8 cellular contexts compared by ENCODE assay signal in genomic region chr3:170222647-170223541, GRCh38. TPM values are rescaled to one million over a fixed set of nuclear protein-coding genes. Genes with fewer than 3 reads are reported as not detected.
A peak's percentile ranks its signal among the peaks of the same experiment; 100 is the strongest.
DNase-seq lines count a peak whose midpoint lies in the region; ATAC-seq and TF ChIP-seq lines count a peak whose summit lies in the region.

No MANE protein-coding gene starts in this region.

- ATAC-seq in CD4-positive, CD25-positive, alpha-beta regulatory T cell (ENCODE audit: low read depth in 2 of 2), result peak; percentile 31
- ATAC-seq in GM19324 (IDR thresholded peaks at IDR 0.05; ENCODE audit: low FRiP score, unreplicated experiment) (peak; percentile 48), HG03460 (IDR thresholded peaks at IDR 0.05; ENCODE audit: unreplicated experiment) (peak; percentile 28), gastrocnemius medialis (peak; percentile 34 to 49)

- H3K4me3 Mint-ChIP-seq in CD4-positive, CD25-positive, alpha-beta regulatory T cell, result peak overlapping the region; percentile 94 to 99 (median 97)

- peak overlapping the region; percentile 81 for H3K4me3 ChIP-seq in CD4-positive, CD25-positive, alpha-beta regulatory T cell (ENCODE audit: low read depth, low read length)
- peak overlapping the region; percentile 75 for H3K4me3 ChIP-seq in astrocyte of the cerebellum (ENCODE audit: low read depth, low read length)
- H3K4me3 ChIP-seq in iPS-11a (ENCODE audit: low read depth, low read length), result peak overlapping the region; percentile 92
- H3K4me3 ChIP-seq in gastrocnemius medialis, result peak overlapping the region; percentile 78 to 98 (median 86)

- peaks cover 25 to 53% (median 39%) of the 10 kb centered on the region in 4 donors for H3K4me1 Mint-ChIP-seq in CD4-positive, CD25-positive, alpha-beta regulatory T cell

- H3K27me3 ChIP-seq in CD4-positive, CD25-positive, alpha-beta regulatory T cell (ENCODE audit: control insufficient read depth, insufficient read depth, low read length), result no peaks in the 10 kb centered on the region
- no peaks in the 10 kb centered on the region for H3K27me3 ChIP-seq in gastrocnemius medialis

- no peak for TF ChIP-seq POLR2A in gastrocnemius medialis (IDR thresholded peaks at IDR 0.05)

- H3K27me3 Mint-ChIP-seq in CD4-positive, CD25-positive, alpha-beta regulatory T cell, result peaks cover 5% of the 10 kb centered on the region

- peak overlapping the region; percentile 88 to 96 (median 94) for H3K27ac Mint-ChIP-seq in CD4-positive, CD25-positive, alpha-beta regulatory T cell

- H3K36me3 Mint-ChIP-seq in CD4-positive, CD25-positive, alpha-beta regulatory T cell, result no peaks in the 10 kb centered on the region

- no peaks in the 10 kb centered on the region for H3K36me3 ChIP-seq in CD4-positive, CD25-positive, alpha-beta regulatory T cell (ENCODE audit: control insufficient read depth, insufficient read depth, low read length)
- no peaks in the 10 kb centered on the region for H3K36me3 ChIP-seq in gastrocnemius medialis

- in situ Hi-C loops in astrocyte of the cerebellum (cut with HindIII; ENCODE audit: low sequenced_read_pairs) (no loop called here), gastrocnemius medialis (cut with MboI; ENCODE audit: low sequenced_read_pairs in 4 of 4) (no loop called here)

- intact Hi-C loops in gastrocnemius medialis (cut with DNase I; ENCODE audit: low total_unique reads), result loop anchor here (1.0 to 2.0 kb wide), 3 partner anchors 42 to 450 kb away; partner anchors contain the start of genes MYNN, PHC3 and SKIL

- H3K9me3 ChIP-seq in CD4-positive, CD25-positive, alpha-beta regulatory T cell (ENCODE audit: control insufficient read depth in 2 of 2, low read length in 2 of 2), result no peaks in the 10 kb centered on the region
- H3K9me3 ChIP-seq in gastrocnemius medialis, result no peaks in the 10 kb centered on the region

- DNase-seq in CD4-positive, CD25-positive, alpha-beta regulatory T cell, result peak; percentile 28 to 72 (median 59)
- DNase-seq in SK-N-DZ (ENCODE audit: low spot score) (peak; percentile 44), astrocyte of the cerebellum (ENCODE audit: low read depth) (no peak), gastrocnemius medialis (peak; percentile 5 to 22), NCI-H1048 (lab: John Stamatoyannopoulos, UW) (no peak)

- TF ChIP-seq CTCF in astrocyte of the cerebellum (IDR thresholded peaks at IDR 0.05; ENCODE audit: low read depth, low read length, missing control alignments) (peak; percentile 30), gastrocnemius medialis (IDR thresholded peaks at IDR 0.05 in 4 of 5, conservative IDR thresholded peaks at IDR 0.05 in 1 of 5) (peak in 2 of 5 experiments; percentile 9 to 21)

- peaks cover 22% of the 10 kb centered on the region for H3K4me1 ChIP-seq in CD4-positive, CD25-positive, alpha-beta regulatory T cell (ENCODE audit: control insufficient read depth, insufficient read depth, low read length, poor library complexity, severe bottlenecking)
- H3K4me1 ChIP-seq in gastrocnemius medialis, result peaks cover 6 to 12% of the 10 kb centered on the region in 2 donors

- peak overlapping the region; percentile 74 for H3K27ac ChIP-seq in CD4-positive, CD25-positive, alpha-beta regulatory T cell (ENCODE audit: insufficient read depth, low read length, poor library complexity, severe bottlenecking)
- H3K27ac ChIP-seq in gastrocnemius medialis, result peak overlapping the region; percentile 75 to 86 (median 84)

- no peaks in the 10 kb centered on the region for H3K9me3 Mint-ChIP-seq in CD4-positive, CD25-positive, alpha-beta regulatory T cell

RNA-seq across cellular contexts. Expression of gene PRKCI, which starts 0.7 kb away (rescaled TPM):
- 20.8 TPM for total RNA-seq in CD4-positive, CD25-positive, alpha-beta regulatory T cell
- 10 to 100 TPM; 14.1 to 18.6 (median 18.2) TPM for polyA plus RNA-seq in CD4-positive, CD25-positive, alpha-beta regulatory T cell
- polyA plus RNA-seq in SK-N-DZ (2014; cell fraction: cytosol; rRNA removed), result 37.2 TPM in 2 replicates
- polyA plus RNA-seq in SK-N-DZ (2014; cell fraction: nucleus; rRNA removed), result 24.3 and 31.6 TPM in 2 replicates
- 10 to 100 TPM; 10.5 to 20.9 (median 14.0) TPM for total RNA-seq in gastrocnemius medialis

RNA-seq across cellular contexts. Expression of gene PHC3, which starts 41.4 kb away (rescaled TPM):
- 177 TPM for total RNA-seq in CD4-positive, CD25-positive, alpha-beta regulatory T cell
- 10 to 100 TPM; 38.5 to 50.1 (median 42.7) TPM for polyA plus RNA-seq in CD4-positive, CD25-positive, alpha-beta regulatory T cell
- 6.7 and 9.2 TPM in 2 replicates for polyA plus RNA-seq in SK-N-DZ (2014; cell fraction: cytosol; rRNA removed)
- polyA plus RNA-seq in SK-N-DZ (2014; cell fraction: nucleus; rRNA removed), result 9.9 and 13.2 TPM in 2 replicates
- total RNA-seq in gastrocnemius medialis, result 10 to 100 TPM; 25.4 to 37.0 (median 32.4) TPM

Comparison
In these comparisons a context has a peak if more than half of its experiments do, and no peak if none do; other contexts are left out.
1. DNase-seq: peak in CD4-positive, CD25-positive, alpha-beta regulatory T cell (3 of 3), SK-N-DZ (single experiment) and gastrocnemius medialis (2 of 2); none in astrocyte of the cerebellum (single experiment) and NCI-H1048 (single experiment).
2. Peak in every context shown above with its lines, with median percentiles within 50 percentile points of each other: ATAC-seq and H3K4me3 ChIP-seq.